ENCODE assay signal across 24 cellular contexts in the genomic region with DNA sequence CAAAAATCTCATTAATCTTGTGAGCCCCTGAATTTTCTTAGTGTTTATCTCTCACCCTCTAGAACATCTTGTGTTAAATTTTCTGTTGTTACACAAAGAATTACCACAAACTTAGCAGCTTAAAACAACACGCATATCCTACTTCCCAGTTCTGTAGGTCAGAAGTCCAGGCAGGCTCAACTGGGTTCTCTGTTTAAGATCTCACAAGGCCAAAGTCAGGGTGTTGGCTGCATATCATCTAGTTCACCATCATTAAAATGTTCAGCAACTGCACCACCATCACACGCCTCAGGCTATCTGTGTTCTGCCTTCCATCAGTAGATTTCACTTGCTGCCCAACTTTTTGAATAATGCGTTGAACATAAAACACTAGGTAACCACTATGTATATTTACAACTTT.
"Had no signal": no experiment of that assay in that cellular context is flagged by ENCODE, and none has a peak within 500 bp of the region (broad histone marks: within the 10 kb centered on the region; RNA-seq: fewer than 3 reads in every experiment).

No MANE protein-coding gene starts in this region.

- H3K9me3 ChIP-seq: colonic mucosa, esophagus muscularis mucosa, esophagus squamous epithelium, gastrocnemius medialis, gastroesophageal sphincter, heart left ventricle had no signal

- H3K27me3 ChIP-seq: colonic mucosa, dorsolateral prefrontal cortex, esophagus muscularis mucosa, esophagus squamous epithelium, foreskin keratinocyte, gastrocnemius medialis, gastroesophageal sphincter, heart left ventricle had no signal

- H3K27ac Mint-ChIP-seq: dendritic cell treated with granulocyte-macrophage colony-stimulating factor and Interleukin-4, amounts not matched to agents 40 ng/mL and 50 ng/mL, for 4 days; effector memory CD8-positive, alpha-beta T cell; endodermal cell had no signal

- H3K27me3 Mint-ChIP-seq: effector memory CD8-positive, alpha-beta T cell had no signal

- H3K4me1 Mint-ChIP-seq: endodermal cell had no signal

- H3K27ac ChIP-seq: colonic mucosa, coronary artery, dorsolateral prefrontal cortex, epithelial cell of prostate, esophagus muscularis mucosa, esophagus squamous epithelium, foreskin keratinocyte, gastrocnemius medialis, gastroesophageal sphincter, heart left ventricle had no signal

- H3K4me3 ChIP-seq: colonic mucosa, coronary artery, dorsolateral prefrontal cortex, esophagus muscularis mucosa, esophagus squamous epithelium, gastrocnemius medialis, gastroesophageal sphincter, heart left ventricle had no signal

- H3K36me3 ChIP-seq: colonic mucosa, esophagus muscularis mucosa, esophagus squamous epithelium, gastrocnemius medialis, gastroesophageal sphincter, heart left ventricle had no signal

- H3K4me3 Mint-ChIP-seq: dendritic cell treated with granulocyte-macrophage colony-stimulating factor and Interleukin-4, amounts not matched to agents 40 ng/mL and 50 ng/mL, for 4 days; effector memory CD8-positive, alpha-beta T cell; endodermal cell had no signal

- ATAC-seq: effector memory CD8-positive, alpha-beta T cell; esophagus mucosa; foreskin keratinocyte; gastrocnemius medialis; gastroesophageal sphincter; heart left ventricle had no signal

- H3K9me3 Mint-ChIP-seq: dendritic cell treated with granulocyte-macrophage colony-stimulating factor and Interleukin-4, amounts not matched to agents 40 ng/mL and 50 ng/mL, for 4 days; endodermal cell had no signal

- H3K4me1 ChIP-seq: colonic mucosa, esophagus muscularis mucosa, esophagus squamous epithelium, foreskin keratinocyte, gastrocnemius medialis, gastroesophageal sphincter, heart left ventricle had no signal

- DNase-seq: colonic mucosa; cortex of kidney; dermis blood vessel endothelial cell; dorsolateral prefrontal cortex; effector CD4-positive, alpha-beta T cell; effector CD8-positive, alpha-beta T cell; effector memory CD4-positive, alpha-beta T cell; effector memory CD8-positive, alpha-beta T cell; endodermal cell; erythroblast; esophagus squamous epithelium; foreskin fibroblast; foreskin keratinocyte; foreskin melanocyte; gastrocnemius medialis; glutamatergic neuron; head of caudate nucleus; heart left ventricle had no signal
